ENCODE assay signal across 1 cellular context in genomic region chr17:81733507-81734404, GRCh38.
TF ChIP-seq lines count a peak whose summit lies in the region.

No MANE protein-coding gene starts in this region.

TF ChIP-seq in endothelial cell of umbilical vein, 7 proteins besides CTCF, POLR2A, EP300 and RAD21:
- TF ChIP-seq FOS (IDR thresholded peaks at IDR 0.05; ENCODE audit: borderline replicate concordance, insufficient read depth, low read length) = no peak
- no peak for TF ChIP-seq JUN (IDR thresholded peaks at IDR 0.05; ENCODE audit: borderline replicate concordance, insufficient read depth, insufficient read length, low read depth)
- no peak for TF ChIP-seq MYC (IDR thresholded peaks at IDR 0.05; ENCODE audit: low read depth, low read length)
- no peak for TF ChIP-seq POLR2AphosphoS5 (IDR thresholded peaks at IDR 0.05; ENCODE audit: insufficient read depth, low read depth, low read length)
- no peak for TF ChIP-seq GATA2 (IDR thresholded peaks at IDR 0.05; ENCODE audit: insufficient read depth, insufficient read length, low read depth, low read length)
- no peak for TF ChIP-seq EZH2 (IDR thresholded peaks at IDR 0.05; ENCODE audit: borderline replicate concordance, low read depth, low read length, severe bottlenecking)
- no peak for TF ChIP-seq MAX (IDR thresholded peaks at IDR 0.05; ENCODE audit: insufficient read depth, insufficient read length)
TF ChIP-seq in endothelial cell of umbilical vein: peak in this region for 0.
